ENCODE assay signal across 1 cellular context in the genomic region with DNA sequence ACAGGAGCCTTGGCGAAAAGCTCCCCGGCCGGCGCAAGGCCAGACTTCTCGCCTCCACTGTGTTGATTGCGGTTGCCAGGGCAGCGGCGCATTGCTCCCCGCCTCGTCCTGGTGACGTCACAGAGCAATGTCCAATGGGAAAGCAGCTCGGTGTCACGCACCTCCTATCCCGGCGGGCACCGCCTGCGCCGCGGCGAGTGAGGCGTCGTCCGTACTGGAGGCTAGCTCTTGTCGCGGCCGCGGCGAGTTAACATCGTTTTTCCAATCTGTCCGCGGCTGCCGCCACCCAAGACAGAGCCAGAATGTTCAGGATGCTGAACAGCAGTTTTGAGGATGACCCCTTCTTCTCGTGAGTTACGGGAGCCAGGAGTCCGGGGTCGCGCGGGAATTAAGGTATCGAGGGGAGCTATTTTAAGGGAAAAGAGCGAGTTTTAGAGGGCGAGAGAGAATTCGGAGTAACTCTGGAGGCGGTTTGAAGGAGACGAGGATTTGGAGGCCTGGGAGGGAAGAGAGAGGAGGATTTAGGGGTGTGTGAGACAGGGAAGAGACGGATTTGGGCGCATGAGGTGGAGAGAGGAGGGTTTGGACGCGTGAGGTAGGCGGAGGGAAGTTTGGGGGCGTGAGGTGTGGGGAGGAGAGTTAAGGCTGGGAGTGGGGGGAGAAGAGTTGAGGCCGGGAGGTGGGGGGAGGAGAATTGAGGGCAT.
A peak's percentile ranks its signal among the peaks of the same experiment; 100 is the strongest.
TF ChIP-seq lines count a peak whose summit lies in the region.

A gene with protein sequence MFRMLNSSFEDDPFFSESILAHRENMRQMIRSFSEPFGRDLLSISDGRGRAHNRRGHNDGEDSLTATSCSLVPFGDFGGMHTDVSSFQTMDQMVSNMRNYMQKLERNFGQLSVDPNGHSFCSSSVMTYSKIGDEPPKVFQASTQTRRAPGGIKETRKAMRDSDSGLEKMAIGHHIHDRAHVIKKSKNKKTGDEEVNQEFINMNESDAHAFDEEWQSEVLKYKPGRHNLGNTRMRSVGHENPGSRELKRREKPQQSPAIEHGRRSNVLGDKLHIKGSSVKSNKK (plus strand): TSS at position 196 of the 704 bp plus-strand sequence. CDS start 107 bp downstream, at position 303.

TF ChIP-seq in GM12878, 131 proteins besides CTCF, POLR2A, EP300 and RAD21 (continued from another document and continues in another):
- TF ChIP-seq E2F4 (IDR thresholded peaks at IDR 0.05; ENCODE audit: low read depth, low read length) = no peak
- no peak for TF ChIP-seq KAT2A (conservative IDR thresholded peaks at IDR 0.05; ENCODE audit: control insufficient read depth, low read depth, low read length)
- 0 out of 2 replicates have a peak, but pooled peaks have one; percentile 13 for TF ChIP-seq DPF2 (IDR thresholded peaks at IDR 0.05)
- TF ChIP-seq HCFC1 (IDR thresholded peaks at IDR 0.05; ENCODE audit: low read length) = no peak
- no peak for TF ChIP-seq ZNF207 (IDR thresholded peaks at IDR 0.05; ENCODE audit: borderline replicate concordance)
- TF ChIP-seq TCF3 (IDR thresholded peaks at IDR 0.05; ENCODE audit: borderline replicate concordance, insufficient read depth, low read depth, low read length) = no peak
- TF ChIP-seq IRF3 (IDR thresholded peaks at IDR 0.05) = no peak
- TF ChIP-seq GABPA (IDR thresholded peaks at IDR 0.05; ENCODE audit: low read depth) = no peak
- TF ChIP-seq BRCA1 (IDR thresholded peaks at IDR 0.05; ENCODE audit: low read depth, low read length) = no peak; the same call in 1 of the 2 replicates
- TF ChIP-seq TAF1 (IDR thresholded peaks at IDR 0.05; ENCODE audit: borderline replicate concordance, low read depth, low read length) = no peak
- no peak for TF ChIP-seq ZBED1 (IDR thresholded peaks at IDR 0.05; ENCODE audit: borderline replicate concordance)
- 0 out of 2 replicates have a peak, but pooled peaks have one; percentile 33 for TF ChIP-seq IKZF1 (conservative IDR thresholded peaks at IDR 0.05)
- no peak for TF ChIP-seq ZNF217 (IDR thresholded peaks at IDR 0.05)
- TF ChIP-seq CHD1 (IDR thresholded peaks at IDR 0.05; ENCODE audit: low read depth, low read length) = no peak
- TF ChIP-seq, protein P1, sequence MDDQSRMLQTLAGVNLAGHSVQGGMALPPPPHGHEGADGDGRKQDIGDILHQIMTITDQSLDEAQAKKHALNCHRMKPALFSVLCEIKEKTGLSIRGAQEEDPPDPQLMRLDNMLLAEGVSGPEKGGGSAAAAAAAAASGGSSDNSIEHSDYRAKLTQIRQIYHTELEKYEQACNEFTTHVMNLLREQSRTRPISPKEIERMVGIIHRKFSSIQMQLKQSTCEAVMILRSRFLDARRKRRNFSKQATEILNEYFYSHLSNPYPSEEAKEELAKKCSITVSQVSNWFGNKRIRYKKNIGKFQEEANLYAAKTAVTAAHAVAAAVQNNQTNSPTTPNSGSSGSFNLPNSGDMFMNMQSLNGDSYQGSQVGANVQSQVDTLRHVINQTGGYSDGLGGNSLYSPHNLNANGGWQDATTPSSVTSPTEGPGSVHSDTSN (IDR thresholded peaks at IDR 0.05; ENCODE audit: insufficient replicate concordance, low read depth, low read length) = no peak
- no peak for TF ChIP-seq BCL11A (IDR thresholded peaks at IDR 0.05; ENCODE audit: low read depth, low read length)
- TF ChIP-seq, protein P2, sequence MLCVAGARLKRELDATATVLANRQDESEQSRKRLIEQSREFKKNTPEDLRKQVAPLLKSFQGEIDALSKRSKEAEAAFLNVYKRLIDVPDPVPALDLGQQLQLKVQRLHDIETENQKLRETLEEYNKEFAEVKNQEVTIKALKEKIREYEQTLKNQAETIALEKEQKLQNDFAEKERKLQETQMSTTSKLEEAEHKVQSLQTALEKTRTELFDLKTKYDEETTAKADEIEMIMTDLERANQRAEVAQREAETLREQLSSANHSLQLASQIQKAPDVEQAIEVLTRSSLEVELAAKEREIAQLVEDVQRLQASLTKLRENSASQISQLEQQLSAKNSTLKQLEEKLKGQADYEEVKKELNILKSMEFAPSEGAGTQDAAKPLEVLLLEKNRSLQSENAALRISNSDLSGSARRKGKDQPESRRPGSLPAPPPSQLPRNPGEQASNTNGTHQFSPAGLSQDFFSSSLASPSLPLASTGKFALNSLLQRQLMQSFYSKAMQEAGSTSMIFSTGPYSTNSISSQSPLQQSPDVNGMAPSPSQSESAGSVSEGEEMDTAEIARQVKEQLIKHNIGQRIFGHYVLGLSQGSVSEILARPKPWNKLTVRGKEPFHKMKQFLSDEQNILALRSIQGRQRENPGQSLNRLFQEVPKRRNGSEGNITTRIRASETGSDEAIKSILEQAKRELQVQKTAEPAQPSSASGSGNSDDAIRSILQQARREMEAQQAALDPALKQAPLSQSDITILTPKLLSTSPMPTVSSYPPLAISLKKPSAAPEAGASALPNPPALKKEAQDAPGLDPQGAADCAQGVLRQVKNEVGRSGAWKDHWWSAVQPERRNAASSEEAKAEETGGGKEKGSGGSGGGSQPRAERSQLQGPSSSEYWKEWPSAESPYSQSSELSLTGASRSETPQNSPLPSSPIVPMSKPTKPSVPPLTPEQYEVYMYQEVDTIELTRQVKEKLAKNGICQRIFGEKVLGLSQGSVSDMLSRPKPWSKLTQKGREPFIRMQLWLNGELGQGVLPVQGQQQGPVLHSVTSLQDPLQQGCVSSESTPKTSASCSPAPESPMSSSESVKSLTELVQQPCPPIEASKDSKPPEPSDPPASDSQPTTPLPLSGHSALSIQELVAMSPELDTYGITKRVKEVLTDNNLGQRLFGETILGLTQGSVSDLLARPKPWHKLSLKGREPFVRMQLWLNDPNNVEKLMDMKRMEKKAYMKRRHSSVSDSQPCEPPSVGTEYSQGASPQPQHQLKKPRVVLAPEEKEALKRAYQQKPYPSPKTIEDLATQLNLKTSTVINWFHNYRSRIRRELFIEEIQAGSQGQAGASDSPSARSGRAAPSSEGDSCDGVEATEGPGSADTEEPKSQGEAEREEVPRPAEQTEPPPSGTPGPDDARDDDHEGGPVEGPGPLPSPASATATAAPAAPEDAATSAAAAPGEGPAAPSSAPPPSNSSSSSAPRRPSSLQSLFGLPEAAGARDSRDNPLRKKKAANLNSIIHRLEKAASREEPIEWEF (IDR thresholded peaks at IDR 0.05; ENCODE audit: insufficient replicate concordance, low read depth, low read length) = no peak
- peak; percentile 99 for TF ChIP-seq NBN (IDR thresholded peaks at IDR 0.05)
- TF ChIP-seq, protein P3, sequence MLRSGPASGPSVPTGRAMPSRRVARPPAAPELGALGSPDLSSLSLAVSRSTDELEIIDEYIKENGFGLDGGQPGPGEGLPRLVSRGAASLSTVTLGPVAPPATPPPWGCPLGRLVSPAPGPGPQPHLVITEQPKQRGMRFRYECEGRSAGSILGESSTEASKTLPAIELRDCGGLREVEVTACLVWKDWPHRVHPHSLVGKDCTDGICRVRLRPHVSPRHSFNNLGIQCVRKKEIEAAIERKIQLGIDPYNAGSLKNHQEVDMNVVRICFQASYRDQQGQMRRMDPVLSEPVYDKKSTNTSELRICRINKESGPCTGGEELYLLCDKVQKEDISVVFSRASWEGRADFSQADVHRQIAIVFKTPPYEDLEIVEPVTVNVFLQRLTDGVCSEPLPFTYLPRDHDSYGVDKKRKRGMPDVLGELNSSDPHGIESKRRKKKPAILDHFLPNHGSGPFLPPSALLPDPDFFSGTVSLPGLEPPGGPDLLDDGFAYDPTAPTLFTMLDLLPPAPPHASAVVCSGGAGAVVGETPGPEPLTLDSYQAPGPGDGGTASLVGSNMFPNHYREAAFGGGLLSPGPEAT (IDR thresholded peaks at IDR 0.05; ENCODE audit: low read depth) = no peak
- TF ChIP-seq, protein P4, sequence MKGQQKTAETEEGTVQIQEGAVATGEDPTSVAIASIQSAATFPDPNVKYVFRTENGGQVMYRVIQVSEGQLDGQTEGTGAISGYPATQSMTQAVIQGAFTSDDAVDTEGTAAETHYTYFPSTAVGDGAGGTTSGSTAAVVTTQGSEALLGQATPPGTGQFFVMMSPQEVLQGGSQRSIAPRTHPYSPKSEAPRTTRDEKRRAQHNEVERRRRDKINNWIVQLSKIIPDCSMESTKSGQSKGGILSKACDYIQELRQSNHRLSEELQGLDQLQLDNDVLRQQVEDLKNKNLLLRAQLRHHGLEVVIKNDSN (IDR thresholded peaks at IDR 0.05; ENCODE audit: borderline replicate concordance, extremely low read length, insufficient read depth, low read depth, low read length) = peak; percentile 67
- TF ChIP-seq SREBF2 (IDR thresholded peaks at IDR 0.05; ENCODE audit: low read length) = no peak
- TF ChIP-seq SP1 (IDR thresholded peaks at IDR 0.05; ENCODE audit: low read depth, low read length) = peak; percentile 58
- TF ChIP-seq, protein P5, sequence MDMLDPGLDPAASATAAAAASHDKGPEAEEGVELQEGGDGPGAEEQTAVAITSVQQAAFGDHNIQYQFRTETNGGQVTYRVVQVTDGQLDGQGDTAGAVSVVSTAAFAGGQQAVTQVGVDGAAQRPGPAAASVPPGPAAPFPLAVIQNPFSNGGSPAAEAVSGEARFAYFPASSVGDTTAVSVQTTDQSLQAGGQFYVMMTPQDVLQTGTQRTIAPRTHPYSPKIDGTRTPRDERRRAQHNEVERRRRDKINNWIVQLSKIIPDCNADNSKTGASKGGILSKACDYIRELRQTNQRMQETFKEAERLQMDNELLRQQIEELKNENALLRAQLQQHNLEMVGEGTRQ (IDR thresholded peaks at IDR 0.05; ENCODE audit: borderline replicate concordance, low read depth, low read length) = no peak; the same call in 1 of the 2 replicates
- peak; percentile 79; the same call in 1 of the 2 replicates for TF ChIP-seq MAX (IDR thresholded peaks at IDR 0.05; ENCODE audit: low read depth, low read length)
- TF ChIP-seq JUND (IDR thresholded peaks at IDR 0.05; ENCODE audit: low read depth, low read length) = no peak
- no peak for TF ChIP-seq YBX1 (IDR thresholded peaks at IDR 0.05)
- TF ChIP-seq CREM (IDR thresholded peaks at IDR 0.05; ENCODE audit: low read depth) = peak; percentile 78
- no peak for TF ChIP-seq ELK1 (IDR thresholded peaks at IDR 0.05; ENCODE audit: low read depth, low read length)
- TF ChIP-seq SREBF1 (IDR thresholded peaks at IDR 0.05; ENCODE audit: low read length) = no peak
- TF ChIP-seq CBFB (IDR thresholded peaks at IDR 0.05; ENCODE audit: low read depth) = no peak
- no peak for TF ChIP-seq ZNF274 (IDR thresholded peaks at IDR 0.05; ENCODE audit: insufficient read depth, insufficient read length)
- TF ChIP-seq CREB1 (IDR thresholded peaks at IDR 0.05; ENCODE audit: low read depth) = peak; percentile 87; the same call in 1 of the 2 replicates
- no peak for TF ChIP-seq NKRF (conservative IDR thresholded peaks at IDR 0.05)
- TF ChIP-seq SIX5 (IDR thresholded peaks at IDR 0.05; ENCODE audit: low read depth, low read length, severe bottlenecking) = no peak
- TF ChIP-seq ETV6 (conservative IDR thresholded peaks at IDR 0.05 in 1 of 2, IDR thresholded peaks at IDR 0.05 in 1 of 2; ENCODE audit: borderline replicate concordance in 1 of 2, low read depth in 1 of 2) = no peak
- no peak for TF ChIP-seq FOXK2 (IDR thresholded peaks at IDR 0.05)
- TF ChIP-seq SUPT20H (IDR thresholded peaks at IDR 0.05; ENCODE audit: borderline replicate concordance, control insufficient read depth, low read depth, low read length) = no peak
- TF ChIP-seq STAT1 (conservative IDR thresholded peaks at IDR 0.05) = no peak
- TF ChIP-seq CHD2 (IDR thresholded peaks at IDR 0.05; ENCODE audit: borderline replicate concordance, low read depth, low read length) = no peak; the same call in 1 of the 2 replicates
- peak in 1 of 2 experiments; percentile 49; a peak in 2 of 4 replicates for TF ChIP-seq BHLHE40 (IDR thresholded peaks at IDR 0.05; ENCODE audit: borderline replicate concordance in 1 of 2, low read depth in 2 of 2, low read length in 1 of 2)
- TF ChIP-seq MTA3 (IDR thresholded peaks at IDR 0.05; ENCODE audit: borderline replicate concordance, low read length) = no peak
